In genomic region chr4:2343476-2343875, GRCh38 we compare ENCODE assay signal across 20 cellular contexts.
DNase-seq lines count a peak whose midpoint lies in the region; ATAC-seq and TF ChIP-seq lines count a peak whose summit lies in the region.
"Had no signal": no experiment of that assay in that cellular context is flagged by ENCODE, and none has a peak within 500 bp of the region (broad histone marks: within the 10 kb centered on the region; RNA-seq: fewer than 3 reads in every experiment).

No MANE protein-coding gene starts in this region.

- H3K9me3 Mint-ChIP-seq in activated naive CD8-positive, alpha-beta T cell treated with anti-CD3 and anti-CD28 coated beads, Interleukin-2, amount 10 ng/mL, durations not matched to agents 7 days and 5 days, result peaks cover 5% of the 10 kb centered on the region
- peaks cover 5% of the 10 kb centered on the region for H3K9me3 Mint-ChIP-seq in activated naive CD8-positive, alpha-beta T cell treated with anti-CD3 and anti-CD28 coated beads for 36 hours
- no peaks in the 10 kb centered on the region for H3K9me3 Mint-ChIP-seq in central memory CD8-positive, alpha-beta T cell
- H3K9me3 Mint-ChIP-seq: GM23338 had no signal

- peaks cover 4% of the 10 kb centered on the region for H3K4me1 Mint-ChIP-seq in activated naive CD8-positive, alpha-beta T cell treated with anti-CD3 and anti-CD28 coated beads, Interleukin-2, amount 10 ng/mL, durations not matched to agents 7 days and 5 days
- peaks cover 7% of the 10 kb centered on the region for H3K4me1 Mint-ChIP-seq in activated naive CD8-positive, alpha-beta T cell treated with anti-CD3 and anti-CD28 coated beads for 36 hours
- peaks cover 5% of the 10 kb centered on the region for H3K4me1 Mint-ChIP-seq in central memory CD8-positive, alpha-beta T cell

- DNase-seq in NCI-H1694 treated with DMSO at 0.1 percent for 48 hours (lab: John Stamatoyannopoulos, UW), result peak; percentile 13
- no peak for DNase-seq in NCI-H1694 (lab: John Stamatoyannopoulos, UW)
- DNase-seq in activated naive CD8-positive, alpha-beta T cell treated with anti-CD3 and anti-CD28 coated beads, Interleukin-2, amount 10 ng/mL, durations not matched to agents 7 days and 5 days, result peak; percentile 8
- no peak for DNase-seq in activated naive CD8-positive, alpha-beta T cell treated with anti-CD3 and anti-CD28 coated beads for 36 hours
- peak in 1 of 2 donors; percentile 0 for DNase-seq in central memory CD8-positive, alpha-beta T cell (ENCODE audit: low spot score in 2 of 2)
- DNase-seq in suprapubic skin (ENCODE audit: low spot score in 2 of 2), result peak; percentile 13 to 38
- no peak for DNase-seq in posterior vena cava (ENCODE audit: low spot score)
- DNase-seq: activated CD4-positive, alpha-beta T cell treated with anti-CD3 and anti-CD28 coated beads for 4 hours; activated T-cell treated with anti-CD3 and anti-CD28 coated beads, Interleukin-2, amount 50 U/mL, for 4 hours; AML-193; CD8-positive, alpha-beta memory T cell; DMS79; IMR-90; NCI-H1048; NCI-H2081 treated with DMSO at 0.1 percent for 48 hours had no signal

- no peak for TF ChIP-seq EP300 in suprapubic skin (IDR thresholded peaks at IDR 0.05)

- intact Hi-C loops in posterior vena cava (cut with DNase I), result no loop called here

- no peak overlapping the region for H3K27ac Mint-ChIP-seq in activated naive CD8-positive, alpha-beta T cell treated with anti-CD3 and anti-CD28 coated beads, Interleukin-2, amount 10 ng/mL, durations not matched to agents 7 days and 5 days
- no peak overlapping the region for H3K27ac Mint-ChIP-seq in activated naive CD8-positive, alpha-beta T cell treated with anti-CD3 and anti-CD28 coated beads for 36 hours
- H3K27ac Mint-ChIP-seq in central memory CD8-positive, alpha-beta T cell (ENCODE audit: low read depth), result peak overlapping the region; percentile 37
- H3K27ac Mint-ChIP-seq: activated naive CD4-positive, alpha-beta T cell treated with anti-CD3 and anti-CD28 coated beads, Interleukin-2, amount 50 U/mL, for 72 hours; GM23338; progenitor cell of endocrine pancreas had no signal

- no peak for TF ChIP-seq POLR2A in suprapubic skin (IDR thresholded peaks at IDR 0.05)

- no peaks in the 10 kb centered on the region for H3K27me3 ChIP-seq in suprapubic skin
- H3K27me3 ChIP-seq: ascending aorta had no signal

- POLR2A ChIA-PET in activated naive CD8-positive, alpha-beta T cell treated with anti-CD3 and anti-CD28 coated beads, Interleukin-2, amount 10 ng/mL, durations not matched to agents 7 days and 5 days (lab: Charles Lee), result no interaction called here

- peaks cover 2% of the 10 kb centered on the region for H3K27me3 Mint-ChIP-seq in activated naive CD8-positive, alpha-beta T cell treated with anti-CD3 and anti-CD28 coated beads, Interleukin-2, amount 10 ng/mL, durations not matched to agents 7 days and 5 days
- no peaks in the 10 kb centered on the region for H3K27me3 Mint-ChIP-seq in activated naive CD8-positive, alpha-beta T cell treated with anti-CD3 and anti-CD28 coated beads for 36 hours
- H3K27me3 Mint-ChIP-seq in central memory CD8-positive, alpha-beta T cell, result no peaks in the 10 kb centered on the region
- H3K27me3 Mint-ChIP-seq: CD8-positive, alpha-beta memory T cell had no signal

- no peak for ATAC-seq in activated naive CD8-positive, alpha-beta T cell treated with anti-CD3 and anti-CD28 coated beads, Interleukin-2, amount 10 ng/mL, durations not matched to agents 7 days and 5 days (ENCODE audit: low read depth)
- no peak for ATAC-seq in central memory CD8-positive, alpha-beta T cell (replicated peaks; ENCODE audit: extremely low read depth, poor library complexity, severe bottlenecking)
- no peak for ATAC-seq in GM21529 (IDR thresholded peaks at IDR 0.05; ENCODE audit: unreplicated experiment)
- ATAC-seq: activated naive CD4-positive, alpha-beta T cell treated with anti-CD3 and anti-CD28 coated beads, Interleukin-2, amount 50 U/mL, for 72 hours; activated T-cell treated with anti-CD3 and anti-CD28 coated beads, Interleukin-2, amount 50 U/mL, for 4 hours; GM23338 had no signal

- H3K9me3 ChIP-seq in suprapubic skin, result no peaks in the 10 kb centered on the region
- H3K9me3 ChIP-seq: ascending aorta had no signal

- no peak overlapping the region for H3K27ac ChIP-seq in suprapubic skin
- H3K27ac ChIP-seq: ascending aorta had no signal

- H3K36me3 ChIP-seq in suprapubic skin, result no peaks in the 10 kb centered on the region

- H3K4me1 ChIP-seq in suprapubic skin, result no peaks in the 10 kb centered on the region
- H3K4me1 ChIP-seq: ascending aorta had no signal

- H3K36me3 Mint-ChIP-seq in activated naive CD8-positive, alpha-beta T cell treated with anti-CD3 and anti-CD28 coated beads, Interleukin-2, amount 10 ng/mL, durations not matched to agents 7 days and 5 days, result no peaks in the 10 kb centered on the region
- peaks cover 11% of the 10 kb centered on the region for H3K36me3 Mint-ChIP-seq in activated naive CD8-positive, alpha-beta T cell treated with anti-CD3 and anti-CD28 coated beads for 36 hours
- peaks cover 6% of the 10 kb centered on the region for H3K36me3 Mint-ChIP-seq in central memory CD8-positive, alpha-beta T cell (ENCODE audit: insufficient read depth)

- no peak overlapping the region for H3K4me3 ChIP-seq in suprapubic skin
- H3K4me3 ChIP-seq: ascending aorta, GM23338 had no signal

- 94% methylated on average over 1 of the region's 2 CpGs for WGBS in suprapubic skin

- no peak overlapping the region for H3K4me3 Mint-ChIP-seq in activated naive CD8-positive, alpha-beta T cell treated with anti-CD3 and anti-CD28 coated beads, Interleukin-2, amount 10 ng/mL, durations not matched to agents 7 days and 5 days
- no peak overlapping the region for H3K4me3 Mint-ChIP-seq in activated naive CD8-positive, alpha-beta T cell treated with anti-CD3 and anti-CD28 coated beads for 36 hours
- H3K4me3 Mint-ChIP-seq in central memory CD8-positive, alpha-beta T cell, result no peak overlapping the region
- H3K4me3 Mint-ChIP-seq: activated T-cell treated with anti-CD3 and anti-CD28 coated beads, Interleukin-2, amount 50 U/mL, for 4 hours; CD8-positive, alpha-beta memory T cell; GM23338 had no signal

- no peak for TF ChIP-seq CTCF in suprapubic skin (IDR thresholded peaks at IDR 0.05)

Comparison
In these comparisons a context has a peak if more than half of its experiments do, and no peak if none do; other contexts are left out.
1. DNase-seq: peak in NCI-H1694 treated with DMSO at 0.1 percent for 48 hours (single experiment), activated naive CD8-positive, alpha-beta T cell treated with anti-CD3 and anti-CD28 coated beads, Interleukin-2, amount 10 ng/mL, durations not matched to agents 7 days and 5 days (single experiment) and suprapubic skin (2 of 2); none in NCI-H1694 (single experiment), activated naive CD8-positive, alpha-beta T cell treated with anti-CD3 and anti-CD28 coated beads for 36 hours (single experiment) and posterior vena cava (single experiment).